Comparison of ENCODE assay signal across 8 cellular contexts in genomic region chr16:4624827-4625616, GRCh38. TPM values are rescaled to one million over a fixed set of nuclear protein-coding genes. Genes with fewer than 3 reads are reported as not detected.
DNase-seq lines count a peak whose midpoint lies in the region; ATAC-seq and TF ChIP-seq lines count a peak whose summit lies in the region.

No MANE protein-coding gene starts in this region.

- peak overlapping the region; percentile 43; the same call in 1 of the 2 replicates for H3K18ac ChIP-seq in IMR-90 (ENCODE audit: low read depth, low read length)

- peak overlapping the region; percentile 25 for H3K56ac ChIP-seq in IMR-90 (ENCODE audit: extremely low read depth, insufficient read depth, low read length)

- no TSS peak for BruUV-seq in IMR-90 (replicated peaks; lab: Mats Ljungman, UMichigan)

- H3K36me3 ChIP-seq in DND-41 (ENCODE audit: insufficient read depth, low read length) (peaks cover 8% of the 10 kb centered on the region; the same call in 1 of the 2 replicates), IMR-90 (ENCODE audit: control insufficient read depth, insufficient read depth, low read length) (0 out of 2 replicates have a peak, but pooled peaks cover 2% of the 10 kb centered on the region)

- H3K4me3 Mint-ChIP-seq in activated B cell treated with CpG ODN at 0.5 μM for 24 hours = peak overlapping the region; percentile 99
- peak overlapping the region; percentile 89 for H3K4me3 Mint-ChIP-seq in central memory CD8-positive, alpha-beta T cell

- dilution Hi-C loops in IMR-90 (cut with HindIII; ENCODE audit: low sequenced_read_pairs, unreplicated experiment) = no loop called here

- H3K27me3 Mint-ChIP-seq in activated B cell treated with CpG ODN at 0.5 μM for 24 hours = no peaks in the 10 kb centered on the region
- no peaks in the 10 kb centered on the region for H3K27me3 Mint-ChIP-seq in central memory CD8-positive, alpha-beta T cell

- no peak overlapping the region for H2BK120ac ChIP-seq in IMR-90 (ENCODE audit: low read depth, low read length)

- DNase-seq in DND-41 (peak; percentile 40), IMR-90 (peak; percentile 61), activated B cell treated with CpG ODN at 0.5 μM for 24 hours (peak; percentile 77), left kidney (ENCODE audit: low read depth, low spot score) (peak; percentile 78), NCI-H1048 (lab: John Stamatoyannopoulos, UW) (no peak)
- peak; percentile 46 to 57 for DNase-seq in central memory CD8-positive, alpha-beta T cell (ENCODE audit: low spot score in 2 of 2)
- DNase-seq in stimulated activated CD4-positive, alpha-beta T cell treated with anti-CD3 and anti-CD28 coated beads, Interleukin-2, amount 100 ng/mL, for 4 hours (ENCODE audit: low read depth) = peak; percentile 65

- in situ Hi-C loops in IMR-90 (cut with MboI; ENCODE audit: low sequenced_read_pairs) = no loop called here

- peak; percentile 94 for TF ChIP-seq POLR2A in IMR-90 (IDR thresholded peaks at IDR 0.05; ENCODE audit: low read depth, low read length)

- peak overlapping the region; percentile 92 for H3K14ac ChIP-seq in IMR-90 (replicated peaks; ENCODE audit: low read depth, low read length)

- H3K27me3 ChIP-seq in DND-41 (ENCODE audit: insufficient read depth, low read length, poor library complexity) = no peaks in the 10 kb centered on the region
- H3K27me3 ChIP-seq in IMR-90 (ENCODE audit: control insufficient read depth, insufficient read depth, low read length) = no peaks in the 10 kb centered on the region

- POLR2A ChIA-PET in IMR-90 (lab: Charles Lee; ENCODE audit: unreplicated experiment) = no interaction called here
- POLR2A ChIA-PET in activated B cell treated with CpG ODN at 0.5 μM for 24 hours (lab: Charles Lee) = interaction anchor here (0.5 to 2.9 kb wide), 14 partner anchors 9 to 473 kb away, joined by 3 to 51 read pairs (median 5); partner anchors contain the start of genes ANKS3, CDIP1, DNAAF8 and UBALD1

- WGBS in IMR-90 (ENCODE audit: extremely low coverage in 2 of 2, insufficient read length in 1 of 2), 2 experiments = 1% methylated on average over 31 of the region's 82 CpGs; no CpG with 5 or more reads in 1 of the 2 experiments

- peaks cover 7% of the 10 kb centered on the region for H3K9me1 ChIP-seq in IMR-90 (ENCODE audit: insufficient read depth, low read length)

- H2BK5ac ChIP-seq in IMR-90 (ENCODE audit: low read depth, low read length, poor library complexity, severe bottlenecking) = peak overlapping the region; percentile 90

- H3K4me3 ChIP-seq in DND-41 (ENCODE audit: low read depth in 1 of 2, low read length in 2 of 2) (peak overlapping the region; percentile 92 to 99), IMR-90 (ENCODE audit: insufficient read depth, low read depth, low read length) (peak overlapping the region; percentile 89)

- H3K79me1 ChIP-seq in IMR-90 (ENCODE audit: low read depth in 1 of 2, low read length in 2 of 2) = peaks cover 9 to 39% of the 10 kb centered on the region in 2 experiments; a peak in 2 of 4 replicates

- H3K27ac ChIP-seq in DND-41 (ENCODE audit: low read length) = peak overlapping the region; percentile 63
- H3K27ac ChIP-seq in IMR-90 (ENCODE audit: insufficient read depth, low read length) = peak overlapping the region; percentile 96

- H3K4me1 ChIP-seq in DND-41 (ENCODE audit: insufficient read depth, low read length) = peaks cover 28% of the 10 kb centered on the region
- H3K4me1 ChIP-seq in IMR-90 (ENCODE audit: control insufficient read depth, insufficient read depth, low read length) = peaks cover 11% of the 10 kb centered on the region

- H3K9me3 ChIP-seq in DND-41 (ENCODE audit: insufficient read depth, low read length, severe bottlenecking) (no peaks in the 10 kb centered on the region), IMR-90 (ENCODE audit: control insufficient read depth, insufficient read depth, low read length) (no peaks in the 10 kb centered on the region)

- TF ChIP-seq CTCF in DND-41 (IDR thresholded peaks at IDR 0.05; ENCODE audit: borderline replicate concordance, extremely low read depth, low read length, poor library complexity, severe bottlenecking) (no peak), IMR-90 (conservative IDR thresholded peaks at IDR 0.05; ENCODE audit: low read depth, low read length) (no peak), activated B cell treated with CpG ODN at 0.5 μM for 24 hours (IDR thresholded peaks at IDR 0.05) (no peak)

- H4K8ac ChIP-seq in IMR-90 (ENCODE audit: low read depth in 2 of 2, low read length in 2 of 2) = peak overlapping the region; percentile 59 to 93

- TF ChIP-seq RAD21 in IMR-90 (IDR thresholded peaks at IDR 0.05; ENCODE audit: low read length) = no peak

- H2AFZ ChIP-seq in DND-41 (ENCODE audit: low read depth, low read length) (peak overlapping the region; percentile 75), IMR-90 (replicated peaks; ENCODE audit: low read length, poor library complexity) (peak overlapping the region; percentile 98)

- peaks cover 49% of the 10 kb centered on the region for H3K79me2 ChIP-seq in DND-41 (ENCODE audit: insufficient read depth, low read length)

- H3K9ac ChIP-seq in DND-41 (ENCODE audit: low read depth, low read length) (peak overlapping the region; percentile 89), IMR-90 (ENCODE audit: low read depth, low read length) (peak overlapping the region; percentile 91)

- peak overlapping the region; percentile 98 for H2AK9ac ChIP-seq in IMR-90 (replicated peaks; ENCODE audit: low read depth, low read length, poor library complexity)

- peak overlapping the region; percentile 95 for H3K27ac Mint-ChIP-seq in activated B cell treated with CpG ODN at 0.5 μM for 24 hours
- peak overlapping the region; percentile 98 for H3K27ac Mint-ChIP-seq in central memory CD8-positive, alpha-beta T cell (ENCODE audit: low read depth)

- H2BK15ac ChIP-seq in IMR-90 (ENCODE audit: low read depth, low read length) = no peak overlapping the region

- ATAC-seq in DND-41 (ENCODE audit: insufficient read depth, low read depth) (peak; percentile 29), GM21515 (IDR thresholded peaks at IDR 0.05; ENCODE audit: unreplicated experiment) (peak; percentile 48), IMR-90 (ENCODE audit: low read depth) (peak; percentile 77), activated B cell treated with CpG ODN at 0.5 μM for 24 hours (ENCODE audit: low read depth) (peak; percentile 42)
- ATAC-seq in central memory CD8-positive, alpha-beta T cell (replicated peaks; ENCODE audit: extremely low read depth, poor library complexity, severe bottlenecking) = peak; percentile 29

- H2AK5ac ChIP-seq in IMR-90 (ENCODE audit: low read depth, low read length) = peak overlapping the region; percentile 91

- H4K91ac ChIP-seq in IMR-90 (ENCODE audit: insufficient read depth, low read depth, low read length) = peak overlapping the region; percentile 73

- H4K5ac ChIP-seq in IMR-90 (ENCODE audit: low read depth, low read length) = peak overlapping the region; percentile 76

- CTCF ChIA-PET in IMR-90 (lab: Yijun Ruan, JAX) = interaction anchor here (1.1 to 1.4 kb wide), 3 partner anchors 9 to 75 kb away, joined by 3 to 6 read pairs (median 5); no protein-coding TSS in a partner anchor
- CTCF ChIA-PET in activated B cell treated with CpG ODN at 0.5 μM for 24 hours (lab: Charles Lee) = interaction anchor here (0.7 to 3.3 kb wide), 9 partner anchors 9 to 209 kb away, joined by 3 to 26 read pairs (median 4); partner anchors contain the start of genes CORO7, DNAAF8, ROGDI and UBALD1

- H3K4me1 Mint-ChIP-seq in activated B cell treated with CpG ODN at 0.5 μM for 24 hours = peaks cover 31% of the 10 kb centered on the region
- peaks cover 27% of the 10 kb centered on the region for H3K4me1 Mint-ChIP-seq in central memory CD8-positive, alpha-beta T cell

- peak overlapping the region; percentile 76; the same call in 1 of the 2 replicates for H3K23ac ChIP-seq in IMR-90 (ENCODE audit: low read depth, low read length)

- H3K36me3 Mint-ChIP-seq in activated B cell treated with CpG ODN at 0.5 μM for 24 hours (ENCODE audit: low read depth) = peaks cover 8% of the 10 kb centered on the region
- peaks cover 8% of the 10 kb centered on the region for H3K36me3 Mint-ChIP-seq in central memory CD8-positive, alpha-beta T cell (ENCODE audit: insufficient read depth)

- H3K4me2 ChIP-seq in DND-41 (ENCODE audit: insufficient read depth, low read length) (peak overlapping the region; percentile 89), IMR-90 (ENCODE audit: low read depth, low read length) (peak overlapping the region; percentile 94)

- H3K4ac ChIP-seq in IMR-90 (ENCODE audit: low read depth, low read length) = peak overlapping the region; percentile 97

- intact Hi-C loops in IMR-90 (cut with micrococcal nuclease) = no loop called here
- intact Hi-C loops in activated B cell treated with CpG ODN at 0.5 μM for 24 hours (cut with micrococcal nuclease) = loop anchor here (1.0 to 5.0 kb wide), 9 partner anchors 9 to 332 kb away; partner anchors contain the start of genes ANKS3, DNAAF8, DNAJA3 and GLYR1

- H4K20me1 ChIP-seq in DND-41 (ENCODE audit: insufficient read depth, low read length) (peaks cover 17% of the 10 kb centered on the region), IMR-90 (ENCODE audit: insufficient read depth, low read length) (peaks cover 35% of the 10 kb centered on the region)

- no peaks in the 10 kb centered on the region for H3K9me3 Mint-ChIP-seq in activated B cell treated with CpG ODN at 0.5 μM for 24 hours
- H3K9me3 Mint-ChIP-seq in central memory CD8-positive, alpha-beta T cell = no peaks in the 10 kb centered on the region

- no peak overlapping the region for H2BK20ac ChIP-seq in IMR-90 (ENCODE audit: low read depth, low read length)

TF ChIP-seq in IMR-90, 13 proteins besides CTCF, POLR2A, EP300 and RAD21:
- peak; percentile 59; the same call in 1 of the 2 replicates for TF ChIP-seq MXI1 (IDR thresholded peaks at IDR 0.05; ENCODE audit: borderline replicate concordance, low read depth, low read length)
- peak; percentile 10; the same call in 1 of the 2 replicates for TF ChIP-seq MAZ (IDR thresholded peaks at IDR 0.05; ENCODE audit: borderline replicate concordance, low read depth, low read length)
- no peak for TF ChIP-seq BHLHE40 (IDR thresholded peaks at IDR 0.05; ENCODE audit: low read depth, low read length)
- peak; percentile 46 for TF ChIP-seq RCOR1 (IDR thresholded peaks at IDR 0.05; ENCODE audit: insufficient replicate concordance, low read length)
- TF ChIP-seq NFE2L2 (IDR thresholded peaks at IDR 0.05; ENCODE audit: low read depth, low read length) = no peak; the same call in 1 of the 2 replicates

RNA-seq across cellular contexts. Expression of gene MGRN1, which starts 0.4 kb away (rescaled TPM):
- total RNA-seq in IMR-90 (2012; rRNA removed) (11.7 and 13.9 TPM in 2 replicates), activated B cell treated with CpG ODN at 0.5 μM for 24 hours (69.6 and 88.6 TPM in 2 replicates)
- 26.7 and 32.7 TPM in 2 replicates for polyA plus RNA-seq in IMR-90 (2012; rRNA removed)
- polyA plus RNA-seq in IMR-90 (2012; cell fraction: cytosol; rRNA removed) = 29.0 and 31.5 TPM in 2 replicates
- polyA plus RNA-seq in IMR-90 (2012; cell fraction: nucleus; rRNA removed; ENCODE audit: low replicate concordance) = 31.0 and 54.6 TPM in 2 replicates

RNA-seq across cellular contexts. Expression of gene UBALD1, which starts 10.3 kb away (rescaled TPM):
- 1.3 and 1.9 TPM in 2 replicates for total RNA-seq in IMR-90 (2012; rRNA removed)
- 14.5 and 20.5 TPM in 2 replicates for polyA plus RNA-seq in IMR-90 (2012; rRNA removed)
- polyA plus RNA-seq in IMR-90 (2012; cell fraction: cytosol; rRNA removed) = 12.3 and 29.5 TPM in 2 replicates
- polyA plus RNA-seq in IMR-90 (2012; cell fraction: nucleus; rRNA removed; ENCODE audit: low replicate concordance) = 53.3 and 131 TPM in 2 replicates
- total RNA-seq in activated B cell treated with CpG ODN at 0.5 μM for 24 hours = 17.2 and 23.4 TPM in 2 replicates
